8 cellular contexts compared by ENCODE assay signal in the genomic region with DNA sequence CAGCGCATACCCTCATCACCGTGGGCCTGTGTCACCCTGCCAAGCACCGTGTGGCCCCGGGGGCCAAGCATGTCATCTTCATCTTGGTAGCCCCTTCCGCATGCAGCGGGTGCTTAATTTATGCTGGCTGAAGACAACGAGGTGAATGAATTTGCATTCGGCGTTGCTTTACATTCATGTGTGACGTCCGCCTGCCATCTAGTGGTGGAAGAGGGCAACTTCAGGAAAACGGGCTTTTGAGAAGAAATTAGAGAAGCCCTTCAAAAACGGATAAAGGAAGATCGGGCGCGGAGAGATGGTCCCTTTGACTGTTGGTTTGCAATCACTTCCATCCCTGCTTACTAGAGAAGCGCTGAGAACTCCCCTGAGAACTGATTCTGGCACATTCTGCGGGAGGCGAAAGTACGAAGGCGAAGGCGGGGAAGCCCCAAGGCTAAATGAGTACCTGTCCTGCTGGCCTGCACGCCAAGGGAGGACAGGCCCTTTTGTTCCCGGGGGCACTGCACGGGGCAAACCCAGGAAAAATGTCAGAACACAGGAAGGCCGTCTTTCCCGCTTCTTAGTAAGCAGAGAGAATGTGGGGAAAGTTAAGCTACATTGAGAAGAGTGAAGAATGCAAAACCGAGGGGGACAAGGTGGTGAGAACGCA.
A peak's percentile ranks its signal among the peaks of the same experiment; 100 is the strongest.
DNase-seq lines count a peak whose midpoint lies in the region; ATAC-seq, FAIRE-seq and TF ChIP-seq lines count a peak whose summit lies in the region.

No MANE protein-coding gene starts in this region.

- no peaks in the 10 kb centered on the region for H3K27me3 Mint-ChIP-seq in CD4-positive, alpha-beta memory T cell
- H3K27me3 Mint-ChIP-seq in activated T-helper 17 cell treated with anti-CD3 and anti-CD28 coated beads, Interleukin-2, amount 50 U/mL, for 72 hours: no peaks in the 10 kb centered on the region

- H3K9me3 ChIP-seq in CD4-positive, alpha-beta memory T cell (ENCODE audit: control insufficient read depth in 1 of 2, low read length in 2 of 2): no peaks in the 10 kb centered on the region
- H3K9me3 ChIP-seq in tibial artery: no peaks in the 10 kb centered on the region

- H3K27ac ChIP-seq in CD4-positive, alpha-beta memory T cell (ENCODE audit: low read depth, low read length): no peak overlapping the region
- no peak overlapping the region for H3K27ac ChIP-seq in tibial artery

- CTCF ChIA-PET in CD4-positive, alpha-beta memory T cell (lab: Charles Lee; ENCODE audit: partially characterized antibody): interaction anchor here (0.8 to 1.9 kb wide), 5 partner anchors 13 to 1872 kb away, joined by 3 to 6 read pairs (median 3); no protein-coding TSS in a partner anchor

- FAIRE-seq in RCC 7860 (lab: Jason Lieb, UNC): no peak

- H3K27ac Mint-ChIP-seq in CD4-positive, alpha-beta memory T cell: peak overlapping the region in 2 of 7 donors; percentile 48 to 74
- H3K27ac Mint-ChIP-seq in activated T-helper 17 cell treated with anti-CD3 and anti-CD28 coated beads, Interleukin-2, amount 50 U/mL, for 72 hours: peak overlapping the region; percentile 15

- no peaks in the 10 kb centered on the region for H3K4me1 ChIP-seq in CD4-positive, alpha-beta memory T cell (ENCODE audit: insufficient read depth, low read length)
- peaks cover 0 to 4% (median 0%) of the 10 kb centered on the region in 4 donors for H3K4me1 ChIP-seq in tibial artery

- no peak overlapping the region for H3K4me3 ChIP-seq in CD4-positive, alpha-beta memory T cell (ENCODE audit: low read length in 2 of 2)
- H3K4me3 ChIP-seq in foreskin fibroblast (ENCODE audit: low read depth in 1 of 2, low read length in 2 of 2) (peak overlapping the region in 1 of 2 donors; percentile 21), tibial artery (no peak overlapping the region)

- H3K4me3 Mint-ChIP-seq in CD4-positive, alpha-beta memory T cell: peak overlapping the region in 1 of 8 donors; percentile 25
- H3K4me3 Mint-ChIP-seq in activated T-helper 17 cell treated with anti-CD3 and anti-CD28 coated beads, Interleukin-2, amount 50 U/mL, for 72 hours: peak overlapping the region; percentile 60

- no peaks in the 10 kb centered on the region for H3K36me3 ChIP-seq in CD4-positive, alpha-beta memory T cell (ENCODE audit: insufficient read depth, low read length)
- H3K36me3 ChIP-seq in tibial artery: no peaks in the 10 kb centered on the region

- intact Hi-C loops in CD4-positive, alpha-beta memory T cell (cut with micrococcal nuclease): loop anchor here (1.0 kb wide), 1 partner anchor 1697 kb away; no protein-coding TSS in a partner anchor
- intact Hi-C loops in tibial artery (cut with DNase I; ENCODE audit: low total_unique reads): no loop called here

- H3K36me3 Mint-ChIP-seq in CD4-positive, alpha-beta memory T cell: no peaks in the 10 kb centered on the region
- no peaks in the 10 kb centered on the region for H3K36me3 Mint-ChIP-seq in activated T-helper 17 cell treated with anti-CD3 and anti-CD28 coated beads, Interleukin-2, amount 50 U/mL, for 72 hours (ENCODE audit: low read depth)

- POLR2A ChIA-PET in CD4-positive, alpha-beta memory T cell (lab: Charles Lee; ENCODE audit: partially characterized antibody): no interaction called here

- peaks cover 3 to 7% (median 5%) of the 10 kb centered on the region in 4 donors for H3K4me1 Mint-ChIP-seq in CD4-positive, alpha-beta memory T cell
- H3K4me1 Mint-ChIP-seq in activated T-helper 17 cell treated with anti-CD3 and anti-CD28 coated beads, Interleukin-2, amount 50 U/mL, for 72 hours: peaks cover 8% of the 10 kb centered on the region

- TF ChIP-seq CTCF in GM20000 (IDR thresholded peaks at IDR 0.05; ENCODE audit: extremely low read depth, missing control alignments) (peak; percentile 92), LNCAP (IDR thresholded peaks at IDR 0.05) (peak; percentile 86), foreskin fibroblast (IDR thresholded peaks at IDR 0.05; ENCODE audit: low read depth, low read length) (peak; percentile 83), omental fat pad (IDR thresholded peaks at IDR 0.05) (peak in 2 of 3 donors; percentile 17 to 41), tibial artery (IDR thresholded peaks at IDR 0.05) (peak; percentile 75 to 87)

- peak; percentile 58 for ATAC-seq in activated T-helper 17 cell treated with anti-CD3 and anti-CD28 coated beads, Interleukin-2, amount 50 U/mL, for 72 hours (replicated peaks)
- no peak for ATAC-seq in omental fat pad (ENCODE audit: low FRiP score)

- peak; percentile 44 to 55 (median 51) for DNase-seq in CD4-positive, alpha-beta memory T cell
- peak; percentile 87 for DNase-seq in GM20000 (ENCODE audit: low spot score)
- DNase-seq in RCC 7860 (ENCODE audit: low spot score): peak; percentile 26
- peak; percentile 49 to 85 for DNase-seq in foreskin fibroblast
- peak; percentile 54 for DNase-seq in omental fat pad (ENCODE audit: low spot score)
- DNase-seq in tibial artery: peak in 1 of 2 donors; percentile 73

- peaks cover 0 to 6% (median 0%) of the 10 kb centered on the region in 8 donors for H3K9me3 Mint-ChIP-seq in CD4-positive, alpha-beta memory T cell
- no peaks in the 10 kb centered on the region for H3K9me3 Mint-ChIP-seq in activated T-helper 17 cell treated with anti-CD3 and anti-CD28 coated beads, Interleukin-2, amount 50 U/mL, for 72 hours

- no peaks in the 10 kb centered on the region for H3K27me3 ChIP-seq in CD4-positive, alpha-beta memory T cell (ENCODE audit: insufficient read depth, low read length)
- peaks cover 0 to 23% of the 10 kb centered on the region in 2 donors for H3K27me3 ChIP-seq in tibial artery

Comparison
In these comparisons a context has a peak if more than half of its experiments do, and no peak if none do; other contexts are left out.
1. CTCF ChIP-seq: peak in every context shown above with its lines; median percentile 92 in GM20000; 86 in LNCAP; 83 in foreskin fibroblast; 81 in tibial artery; 29 in omental fat pad.